Comparison of ENCODE assay signal across 8 cellular contexts in the genomic region with DNA sequence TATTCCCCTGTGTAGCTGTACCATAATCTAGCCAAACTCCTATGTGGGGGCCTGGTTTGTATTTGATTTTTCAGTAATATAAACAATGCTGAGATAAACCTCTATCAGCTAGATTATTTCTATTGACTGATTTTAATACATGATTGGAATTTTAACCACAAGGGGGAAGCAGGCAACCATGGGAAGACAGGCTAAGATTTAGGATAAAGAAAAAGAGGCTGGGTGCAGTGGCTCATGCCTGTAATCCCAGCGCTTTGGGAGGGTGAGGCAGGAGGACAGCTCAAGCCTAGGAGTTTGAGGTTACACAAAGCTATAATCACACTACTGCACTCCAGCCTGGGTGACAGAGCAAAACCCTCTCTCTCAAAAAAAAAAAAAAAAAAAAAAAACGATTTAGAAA. TPM values are rescaled to one million over a fixed set of nuclear protein-coding genes. Genes with fewer than 3 reads are reported as not detected.
A peak's percentile ranks its signal among the peaks of the same experiment; 100 is the strongest.
DNase-seq lines count a peak whose midpoint lies in the region; ATAC-seq and TF ChIP-seq lines count a peak whose summit lies in the region.

No MANE protein-coding gene starts in this region.

- POLR2A ChIA-PET in BJ (lab: Charles Lee) = no interaction called here

- no peak overlapping the region for H3K27ac ChIP-seq in mesendoderm (ENCODE audit: low read depth, low read length)

- H2AK5ac ChIP-seq in mesendoderm (ENCODE audit: low read length) = no peak overlapping the region

- no peak for DNase-seq in BJ (ENCODE audit: low read depth)
- DNase-seq in cardiac fibroblast (ENCODE audit: low read depth in 2 of 2) = peak; percentile 71
- peak; percentile 60 for DNase-seq in mesendoderm
- no peak for DNase-seq in activated T-cell treated with anti-CD3 and anti-CD28 coated beads, Interleukin-2, amount 50 U/mL, for 24 hours
- no peak for DNase-seq in putamen (ENCODE audit: low spot score)

- TF ChIP-seq CTCF in BJ (IDR thresholded peaks at IDR 0.05; ENCODE audit: insufficient read depth, low read depth, low read length) = peak; percentile 41
- peak; percentile 44 for TF ChIP-seq CTCF in LNCAP (IDR thresholded peaks at IDR 0.05)
- TF ChIP-seq CTCF in cardiac fibroblast (IDR thresholded peaks at IDR 0.05; ENCODE audit: low read depth, low read length) = peak; percentile 49

- no peak overlapping the region for H3K27ac Mint-ChIP-seq in activated T-cell treated with anti-CD3 and anti-CD28 coated beads, Interleukin-2, amount 50 U/mL, for 24 hours
- no peak overlapping the region for H3K27ac Mint-ChIP-seq in stimulated activated memory B cell treated with anti-CD40 and anti-IgM and Interleukin-4, amounts not matched to agents 10 μg/mL and 1 μg/mL and 100 μg/mL, for 72 hours

- no CpG with 5 or more reads among the region's 2 CpGs for WGBS in mesendoderm (ENCODE audit: extremely low coverage, insufficient coverage, low lambda C conversion rate)

- no peak overlapping the region for H3K18ac ChIP-seq in mesendoderm (ENCODE audit: low read length)

- H3K9me3 Mint-ChIP-seq in activated T-cell treated with anti-CD3 and anti-CD28 coated beads, Interleukin-2, amount 50 U/mL, for 24 hours = no peaks in the 10 kb centered on the region
- no peaks in the 10 kb centered on the region for H3K9me3 Mint-ChIP-seq in stimulated activated memory B cell treated with anti-CD40 and anti-IgM and Interleukin-4, amounts not matched to agents 10 μg/mL and 1 μg/mL and 100 μg/mL, for 72 hours

- H3K4me1 Mint-ChIP-seq in activated T-cell treated with anti-CD3 and anti-CD28 coated beads, Interleukin-2, amount 50 U/mL, for 24 hours (ENCODE audit: low read depth) = no peaks in the 10 kb centered on the region
- no peaks in the 10 kb centered on the region for H3K4me1 Mint-ChIP-seq in stimulated activated memory B cell treated with anti-CD40 and anti-IgM and Interleukin-4, amounts not matched to agents 10 μg/mL and 1 μg/mL and 100 μg/mL, for 72 hours

- H3K4ac ChIP-seq in mesendoderm (ENCODE audit: low read depth, low read length) = no peak overlapping the region

- no peak overlapping the region for H3K56ac ChIP-seq in mesendoderm (ENCODE audit: low read length)

- no peak overlapping the region for H4K5ac ChIP-seq in mesendoderm (ENCODE audit: low read length)

- H3K36me3 Mint-ChIP-seq in activated T-cell treated with anti-CD3 and anti-CD28 coated beads, Interleukin-2, amount 50 U/mL, for 24 hours (ENCODE audit: low read depth) = no peaks in the 10 kb centered on the region
- H3K36me3 Mint-ChIP-seq in stimulated activated memory B cell treated with anti-CD40 and anti-IgM and Interleukin-4, amounts not matched to agents 10 μg/mL and 1 μg/mL and 100 μg/mL, for 72 hours = peaks cover 4% of the 10 kb centered on the region

- H3K79me2 ChIP-seq in mesendoderm (ENCODE audit: control insufficient read depth, insufficient read depth, low read length) = no peaks in the 10 kb centered on the region

- H3K27me3 ChIP-seq in BJ (ENCODE audit: control insufficient read depth, insufficient read depth, low read length) (peaks cover 2% of the 10 kb centered on the region), mesendoderm (ENCODE audit: insufficient read depth, low read length, poor library complexity) (no peaks in the 10 kb centered on the region)

- H2BK120ac ChIP-seq in mesendoderm (ENCODE audit: low read depth, low read length) = no peak overlapping the region

- H3K4me3 ChIP-seq in BJ (ENCODE audit: low read depth, low read length) (no peak overlapping the region), cardiac fibroblast (replicated peaks in 1 of 2; ENCODE audit: low read depth in 2 of 2, low read length in 2 of 2) (no peak overlapping the region), mesendoderm (ENCODE audit: low read length) (no peak overlapping the region)

- H2BK5ac ChIP-seq in mesendoderm (ENCODE audit: low read length) = no peak overlapping the region

- ATAC-seq in stimulated activated memory B cell treated with anti-CD40 and anti-IgM and Interleukin-4, amounts not matched to agents 10 μg/mL and 1 μg/mL and 100 μg/mL, for 72 hours = no peak
- ATAC-seq in GM21619 (IDR thresholded peaks at IDR 0.05; ENCODE audit: unreplicated experiment) = no peak

- H2BK15ac ChIP-seq in mesendoderm (replicated peaks; ENCODE audit: low read depth) = no peak overlapping the region

- H3K9ac ChIP-seq in mesendoderm (ENCODE audit: low read length) = no peak overlapping the region

- H3K23ac ChIP-seq in mesendoderm (ENCODE audit: low read length) = no peak overlapping the region

- no peak overlapping the region for H3K4me2 ChIP-seq in mesendoderm (ENCODE audit: low read length)

- H3K36me3 ChIP-seq in BJ (ENCODE audit: control insufficient read depth, insufficient read depth, low read length) (no peaks in the 10 kb centered on the region), mesendoderm (ENCODE audit: control insufficient read depth, insufficient read depth, low read length) (no peaks in the 10 kb centered on the region)

- no peaks in the 10 kb centered on the region for H3K79me1 ChIP-seq in mesendoderm (ENCODE audit: low read length)

- CTCF ChIA-PET in BJ (lab: Yijun Ruan, JAX) = interaction anchor here (0.6 to 4.1 kb wide), 19 partner anchors 9 to 314 kb away, joined by 3 to 30 read pairs (median 5); no protein-coding TSS in a partner anchor

- peaks cover 2% of the 10 kb centered on the region for H3K27me3 Mint-ChIP-seq in activated T-cell treated with anti-CD3 and anti-CD28 coated beads, Interleukin-2, amount 50 U/mL, for 24 hours
- peaks cover 13% of the 10 kb centered on the region for H3K27me3 Mint-ChIP-seq in stimulated activated memory B cell treated with anti-CD40 and anti-IgM and Interleukin-4, amounts not matched to agents 10 μg/mL and 1 μg/mL and 100 μg/mL, for 72 hours

- no peak overlapping the region for H4K8ac ChIP-seq in mesendoderm (ENCODE audit: low read depth, low read length)

- H3K4me3 Mint-ChIP-seq in activated T-cell treated with anti-CD3 and anti-CD28 coated beads, Interleukin-2, amount 50 U/mL, for 24 hours = no peak overlapping the region
- H3K4me3 Mint-ChIP-seq in stimulated activated memory B cell treated with anti-CD40 and anti-IgM and Interleukin-4, amounts not matched to agents 10 μg/mL and 1 μg/mL and 100 μg/mL, for 72 hours = no peak overlapping the region

- H3K4me1 ChIP-seq in mesendoderm (ENCODE audit: control insufficient read depth, low read depth, low read length) = no peaks in the 10 kb centered on the region

RNA-seq across cellular contexts. Expression of a gene that starts 18.1 kb away (rescaled TPM):
- polyA plus RNA-seq in BJ (2011; rRNA removed) = 2.8 and 3.8 TPM in 2 replicates
- 0.72 and 1.3 TPM in 2 replicates for polyA minus RNA-seq in BJ (2011; rRNA and poly(A)+ RNA removed)
- 47.2 TPM for polyA plus RNA-seq in mesendoderm (2013, experiment 1 of 2)
- 46.5 TPM for polyA plus RNA-seq in mesendoderm (2013, experiment 2 of 2)

Comparison
In these comparisons a context has a peak if more than half of its experiments do, and no peak if none do; other contexts are left out.
1. DNase-seq: peak in cardiac fibroblast (2 of 2) and mesendoderm (single experiment); none in BJ (single experiment), activated T-cell treated with anti-CD3 and anti-CD28 coated beads, Interleukin-2, amount 50 U/mL, for 24 hours (single experiment) and putamen (single experiment).
2. Peak in every context shown above with its lines, with median percentiles within 50 percentile points of each other: CTCF ChIP-seq.